Comparison of ENCODE assay signal across 13 cellular contexts in the genomic region with DNA sequence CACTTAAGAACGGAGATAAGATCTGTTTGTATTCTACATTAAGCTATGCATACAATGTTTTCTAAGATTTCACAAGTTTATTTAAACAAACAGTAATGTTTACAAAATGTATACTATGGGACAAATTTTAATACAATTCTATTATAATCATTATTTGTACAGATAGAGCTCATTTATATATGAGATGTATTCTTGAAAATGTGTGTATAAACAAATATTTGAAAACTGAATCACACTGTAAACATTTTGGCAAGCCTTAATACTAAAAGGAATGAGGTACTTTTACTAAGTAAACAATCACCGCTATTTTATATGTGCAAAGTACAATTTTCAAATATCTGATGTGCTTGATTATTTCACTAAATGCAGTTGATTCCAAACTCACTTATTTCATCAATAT.
"Had no signal": no experiment of that assay in that cellular context is flagged by ENCODE, and none has a peak within 500 bp of the region (broad histone marks: within the 10 kb centered on the region; RNA-seq: fewer than 3 reads in every experiment).

No MANE protein-coding gene starts in this region.

- H3K9me3 ChIP-seq: right atrium auricular region, tibial nerve had no signal

- H3K4me3 ChIP-seq: right atrium auricular region, tibial nerve had no signal

- H3K4me1 Mint-ChIP-seq: activated naive CD4-positive, alpha-beta T cell treated with anti-CD3 and anti-CD28 coated beads, Interleukin-2, amount 50 U/mL, for 24 hours; naive B cell; stimulated activated naive B cell treated with anti-CD40 and anti-IgM and Interleukin-4, amounts not matched to agents 10 μg/mL and 1 μg/mL and 100 μg/mL, for 72 hours had no signal

- ATAC-seq: activated CD4-positive, CD25-positive, alpha-beta regulatory T cell treated with anti-CD3 and anti-CD28 coated beads, Interleukin-2, amount 50 U/mL, for 24 hours; stimulated activated naive B cell treated with anti-CD40 and anti-IgM and Interleukin-4, amounts not matched to agents 10 μg/mL and 1 μg/mL and 100 μg/mL, for 72 hours had no signal

- H3K27me3 Mint-ChIP-seq: activated naive CD4-positive, alpha-beta T cell treated with anti-CD3 and anti-CD28 coated beads, Interleukin-2, amount 50 U/mL, for 24 hours; naive B cell; stimulated activated naive B cell treated with anti-CD40 and anti-IgM and Interleukin-4, amounts not matched to agents 10 μg/mL and 1 μg/mL and 100 μg/mL, for 72 hours had no signal

- H3K27ac Mint-ChIP-seq: activated naive CD4-positive, alpha-beta T cell treated with anti-CD3 and anti-CD28 coated beads, Interleukin-2, amount 50 U/mL, for 24 hours; naive B cell; stimulated activated naive B cell treated with anti-CD40 and anti-IgM and Interleukin-4, amounts not matched to agents 10 μg/mL and 1 μg/mL and 100 μg/mL, for 72 hours had no signal

- H3K9me3 Mint-ChIP-seq: activated naive CD4-positive, alpha-beta T cell treated with anti-CD3 and anti-CD28 coated beads, Interleukin-2, amount 50 U/mL, for 24 hours; naive B cell; stimulated activated naive B cell treated with anti-CD40 and anti-IgM and Interleukin-4, amounts not matched to agents 10 μg/mL and 1 μg/mL and 100 μg/mL, for 72 hours had no signal

- H3K4me3 Mint-ChIP-seq: activated naive CD4-positive, alpha-beta T cell treated with anti-CD3 and anti-CD28 coated beads, Interleukin-2, amount 50 U/mL, for 24 hours; naive B cell; stimulated activated naive B cell treated with anti-CD40 and anti-IgM and Interleukin-4, amounts not matched to agents 10 μg/mL and 1 μg/mL and 100 μg/mL, for 72 hours had no signal

- H3K4me1 ChIP-seq: right atrium auricular region, tibial nerve had no signal

- H3K27me3 ChIP-seq: brain microvascular endothelial cell, right atrium auricular region, tibial nerve had no signal

- DNase-seq: activated T-cell treated with anti-CD3 and anti-CD28 coated beads, Interleukin-2, amount 50 U/mL, for 1 hour; amygdala; brain microvascular endothelial cell; hippocampal formation; midbrain; naive B cell; posterior cingulate gyrus; stimulated activated naive B cell treated with anti-CD40 and anti-IgM and Interleukin-4, amounts not matched to agents 10 μg/mL and 1 μg/mL and 100 μg/mL, for 72 hours; T-helper 2 cell had no signal

- H3K36me3 ChIP-seq: brain microvascular endothelial cell, right atrium auricular region had no signal

- H3K27ac ChIP-seq: brain microvascular endothelial cell, right atrium auricular region, tibial nerve had no signal
